ENCODE assay signal across 9 cellular contexts in the genomic region with DNA sequence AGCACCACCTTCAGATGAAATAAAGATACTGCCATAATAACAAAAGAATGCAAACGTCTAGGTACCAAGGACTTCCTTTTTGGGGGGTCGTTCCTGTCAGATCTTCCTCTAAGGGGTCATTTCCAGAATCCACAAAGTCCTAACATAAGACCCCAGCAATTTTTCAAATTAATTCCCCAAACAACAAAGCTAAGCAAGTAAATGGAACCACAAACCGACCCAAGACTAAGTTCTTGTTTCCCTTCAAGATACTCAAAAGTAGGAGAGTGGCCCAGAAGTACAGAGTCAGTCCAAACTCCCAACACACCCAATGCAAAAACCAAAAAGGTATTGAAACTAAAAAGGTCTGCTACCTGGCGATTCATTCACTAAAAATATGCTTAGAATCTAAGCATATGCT. TPM values are rescaled to one million over a fixed set of nuclear protein-coding genes. Genes with fewer than 3 reads are reported as not detected.
DNase-seq lines count a peak whose midpoint lies in the region; ATAC-seq, FAIRE-seq and TF ChIP-seq lines count a peak whose summit lies in the region.
"Had no signal": no experiment of that assay in that cellular context is flagged by ENCODE, and none has a peak within 500 bp of the region (broad histone marks: within the 10 kb centered on the region; RNA-seq: fewer than 3 reads in every experiment).

No MANE protein-coding gene starts in this region.

- H3K27me3 Mint-ChIP-seq in activated naive CD4-positive, alpha-beta T cell treated with anti-CD3 and anti-CD28 coated beads for 36 hours (ENCODE audit: low read depth), result no peaks in the 10 kb centered on the region
- H3K27me3 Mint-ChIP-seq in astrocyte (ENCODE audit: low read depth, unreplicated experiment), result no peaks in the 10 kb centered on the region
- H3K27me3 Mint-ChIP-seq in type B pancreatic cell, result no peaks in the 10 kb centered on the region

- no peak for DNase-seq in activated naive CD4-positive, alpha-beta T cell treated with anti-CD3 and anti-CD28 coated beads for 36 hours
- DNase-seq in activated naive CD4-positive, alpha-beta T cell treated with Interleukin-2 at 50 U/mL for 16 hours, result no peak
- DNase-seq in astrocyte (ENCODE audit: low read depth), result no peak
- no peak for DNase-seq in type B pancreatic cell (ENCODE audit: extremely low spot score, unreplicated experiment)
- DNase-seq in iPS-NIHi11 (ENCODE audit: low spot score), result no peak
- no peak for DNase-seq in DMS79 (lab: John Stamatoyannopoulos, UW)
- DNase-seq: NK-92 treated with Interleukin-12 subunit alpha and Interleukin-12 subunit beta, amount 100 ng/mL, for 24 hours had no signal

- peak overlapping the region; percentile 90 for H3K27ac Mint-ChIP-seq in activated naive CD4-positive, alpha-beta T cell treated with anti-CD3 and anti-CD28 coated beads for 36 hours
- H3K27ac Mint-ChIP-seq in astrocyte (ENCODE audit: unreplicated experiment) (peak overlapping the region; percentile 76), type B pancreatic cell (peak overlapping the region; percentile 90)

- 22% methylated on average over 4 of the region's 4 CpGs for WGBS in liver

- peaks cover 54% of the 10 kb centered on the region for H4K20me1 ChIP-seq in astrocyte (ENCODE audit: insufficient read depth, low read length)

- H3K4me3 Mint-ChIP-seq in activated naive CD4-positive, alpha-beta T cell treated with anti-CD3 and anti-CD28 coated beads for 36 hours, result peak overlapping the region; percentile 95
- peak overlapping the region; percentile 87 for H3K4me3 Mint-ChIP-seq in astrocyte (ENCODE audit: unreplicated experiment)
- H3K4me3 Mint-ChIP-seq in type B pancreatic cell, result peak overlapping the region; percentile 94

- peaks cover 6% of the 10 kb centered on the region for H3K9me3 Mint-ChIP-seq in activated naive CD4-positive, alpha-beta T cell treated with anti-CD3 and anti-CD28 coated beads for 36 hours
- no peaks in the 10 kb centered on the region for H3K9me3 Mint-ChIP-seq in astrocyte (ENCODE audit: unreplicated experiment)
- peaks cover 4% of the 10 kb centered on the region for H3K9me3 Mint-ChIP-seq in type B pancreatic cell

- H3K36me3 Mint-ChIP-seq in activated naive CD4-positive, alpha-beta T cell treated with anti-CD3 and anti-CD28 coated beads for 36 hours (ENCODE audit: low read depth), result peaks cover 22% of the 10 kb centered on the region
- H3K36me3 Mint-ChIP-seq in astrocyte (ENCODE audit: low read depth, unreplicated experiment) (peaks cover 5% of the 10 kb centered on the region), type B pancreatic cell (peaks cover 4% of the 10 kb centered on the region)

- CTCF ChIA-PET in activated naive CD4-positive, alpha-beta T cell treated with anti-CD3 and anti-CD28 coated beads for 36 hours (lab: Charles Lee), result interaction anchor here (0.6 to 1.2 kb wide), 5 partner anchors 9 to 47 kb away, joined by 3 to 4 read pairs (median 3); no protein-coding TSS in a partner anchor

- H3K36me3 ChIP-seq in astrocyte (ENCODE audit: insufficient read depth, low read length) (no peaks in the 10 kb centered on the region), liver (ENCODE audit: control insufficient read depth in 4 of 4, insufficient read depth in 3 of 4, low read depth in 1 of 4, low read length in 3 of 4) (no peaks in the 10 kb centered on the region)

- H3K27ac ChIP-seq in astrocyte (ENCODE audit: low read depth, low read length) (peak overlapping the region; percentile 74), liver (ENCODE audit: low read depth in 1 of 2, low read length in 2 of 2) (peak overlapping the region; percentile 85 to 86)

- peaks cover 6% of the 10 kb centered on the region for H3K4me1 ChIP-seq in astrocyte (ENCODE audit: insufficient read depth, low read length)
- peaks cover 6 to 14% (median 12%) of the 10 kb centered on the region in 4 donors for H3K4me1 ChIP-seq in liver (ENCODE audit: control insufficient read depth in 4 of 4, insufficient read depth in 4 of 4, low read length in 3 of 4)

- no peaks in the 10 kb centered on the region for H3K9me3 ChIP-seq in astrocyte (ENCODE audit: insufficient read depth, low read depth, low read length)
- no peaks in the 10 kb centered on the region for H3K9me3 ChIP-seq in liver (ENCODE audit: control insufficient read depth in 4 of 4, low read length in 3 of 4)

- H3K4me2 ChIP-seq in astrocyte (ENCODE audit: low read length), result peak overlapping the region; percentile 87

- H3K4me3 ChIP-seq in astrocyte (ENCODE audit: insufficient read depth, low read depth, low read length), result peak overlapping the region; percentile 92
- peak overlapping the region; percentile 27 to 98 (median 66) for H3K4me3 ChIP-seq in liver (ENCODE audit: low read depth in 1 of 3, low read length in 3 of 3)

- no peak for TF ChIP-seq RAD21 in liver (IDR thresholded peaks at IDR 0.05)

- no peaks in the 10 kb centered on the region for H3K27me3 ChIP-seq in astrocyte (ENCODE audit: insufficient read depth, low read length)
- no peaks in the 10 kb centered on the region for H3K27me3 ChIP-seq in liver (ENCODE audit: control insufficient read depth in 4 of 4, insufficient read depth in 4 of 4, low read length in 3 of 4)

- ATAC-seq in HG03108 (IDR thresholded peaks at IDR 0.05; ENCODE audit: unreplicated experiment), result no peak

- TF ChIP-seq CTCF in astrocyte (IDR thresholded peaks at IDR 0.05; ENCODE audit: insufficient read depth, low read depth, low read length) (no peak), liver (IDR thresholded peaks at IDR 0.05; ENCODE audit: low read depth, low read length, missing input control) (no peak), type B pancreatic cell (conservative IDR thresholded peaks at IDR 0.05) (no peak)

- peak overlapping the region; percentile 92 for H3K9ac ChIP-seq in astrocyte (ENCODE audit: low read length)
- no peak overlapping the region for H3K9ac ChIP-seq in liver (ENCODE audit: low read depth in 1 of 2, low read length in 2 of 2)

- peaks cover 69% of the 10 kb centered on the region for H3K4me1 Mint-ChIP-seq in activated naive CD4-positive, alpha-beta T cell treated with anti-CD3 and anti-CD28 coated beads for 36 hours (ENCODE audit: low read depth)
- H3K4me1 Mint-ChIP-seq in astrocyte (ENCODE audit: low read depth, unreplicated experiment), result peaks cover 38% of the 10 kb centered on the region
- H3K4me1 Mint-ChIP-seq in type B pancreatic cell (ENCODE audit: unreplicated experiment), result peaks cover 41% of the 10 kb centered on the region

- intact Hi-C loops in activated naive CD4-positive, alpha-beta T cell treated with anti-CD3 and anti-CD28 coated beads for 36 hours (cut with micrococcal nuclease), result loop anchor here (1.0 kb wide), 2 partner anchors 10 to 25 kb away; no protein-coding TSS in a partner anchor

- no peak overlapping the region for H2AFZ ChIP-seq in astrocyte (ENCODE audit: low read depth, low read length)

- peaks cover 62% of the 10 kb centered on the region for H3K79me2 ChIP-seq in astrocyte (ENCODE audit: insufficient read depth, low read length)

- FAIRE-seq in astrocyte (lab: Jason Lieb, UNC), result no peak

TF ChIP-seq in liver, 16 proteins besides CTCF, POLR2A, EP300 and RAD21 (continues in another document):
- no peak for TF ChIP-seq RXRA (IDR thresholded peaks at IDR 0.05)
- no peak for TF ChIP-seq YY1 (IDR thresholded peaks at IDR 0.05)
- TF ChIP-seq GABPA (IDR thresholded peaks at IDR 0.05 in 1 of 2, conservative IDR thresholded peaks at IDR 0.05 in 1 of 2), result no peak
- TF ChIP-seq, protein P1, sequence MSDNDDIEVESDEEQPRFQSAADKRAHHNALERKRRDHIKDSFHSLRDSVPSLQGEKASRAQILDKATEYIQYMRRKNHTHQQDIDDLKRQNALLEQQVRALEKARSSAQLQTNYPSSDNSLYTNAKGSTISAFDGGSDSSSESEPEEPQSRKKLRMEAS (IDR thresholded peaks at IDR 0.05), result no peak
- no peak for TF ChIP-seq HNF4A (conservative IDR thresholded peaks at IDR 0.05)
- TF ChIP-seq FOXA2 (IDR thresholded peaks at IDR 0.05), result no peak
- no peak for TF ChIP-seq SP1 (IDR thresholded peaks at IDR 0.05)
- TF ChIP-seq EGR1 (IDR thresholded peaks at IDR 0.05; ENCODE audit: low read depth in 2 of 2), result no peak
- no peak for TF ChIP-seq JUND (IDR thresholded peaks at IDR 0.05)
- no peak for TF ChIP-seq HNF4G (IDR thresholded peaks at IDR 0.05)
- TF ChIP-seq, protein P2, sequence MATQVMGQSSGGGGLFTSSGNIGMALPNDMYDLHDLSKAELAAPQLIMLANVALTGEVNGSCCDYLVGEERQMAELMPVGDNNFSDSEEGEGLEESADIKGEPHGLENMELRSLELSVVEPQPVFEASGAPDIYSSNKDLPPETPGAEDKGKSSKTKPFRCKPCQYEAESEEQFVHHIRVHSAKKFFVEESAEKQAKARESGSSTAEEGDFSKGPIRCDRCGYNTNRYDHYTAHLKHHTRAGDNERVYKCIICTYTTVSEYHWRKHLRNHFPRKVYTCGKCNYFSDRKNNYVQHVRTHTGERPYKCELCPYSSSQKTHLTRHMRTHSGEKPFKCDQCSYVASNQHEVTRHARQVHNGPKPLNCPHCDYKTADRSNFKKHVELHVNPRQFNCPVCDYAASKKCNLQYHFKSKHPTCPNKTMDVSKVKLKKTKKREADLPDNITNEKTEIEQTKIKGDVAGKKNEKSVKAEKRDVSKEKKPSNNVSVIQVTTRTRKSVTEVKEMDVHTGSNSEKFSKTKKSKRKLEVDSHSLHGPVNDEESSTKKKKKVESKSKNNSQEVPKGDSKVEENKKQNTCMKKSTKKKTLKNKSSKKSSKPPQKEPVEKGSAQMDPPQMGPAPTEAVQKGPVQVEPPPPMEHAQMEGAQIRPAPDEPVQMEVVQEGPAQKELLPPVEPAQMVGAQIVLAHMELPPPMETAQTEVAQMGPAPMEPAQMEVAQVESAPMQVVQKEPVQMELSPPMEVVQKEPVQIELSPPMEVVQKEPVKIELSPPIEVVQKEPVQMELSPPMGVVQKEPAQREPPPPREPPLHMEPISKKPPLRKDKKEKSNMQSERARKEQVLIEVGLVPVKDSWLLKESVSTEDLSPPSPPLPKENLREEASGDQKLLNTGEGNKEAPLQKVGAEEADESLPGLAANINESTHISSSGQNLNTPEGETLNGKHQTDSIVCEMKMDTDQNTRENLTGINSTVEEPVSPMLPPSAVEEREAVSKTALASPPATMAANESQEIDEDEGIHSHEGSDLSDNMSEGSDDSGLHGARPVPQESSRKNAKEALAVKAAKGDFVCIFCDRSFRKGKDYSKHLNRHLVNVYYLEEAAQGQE (IDR thresholded peaks at IDR 0.05), result no peak
- TF ChIP-seq, protein P3, sequence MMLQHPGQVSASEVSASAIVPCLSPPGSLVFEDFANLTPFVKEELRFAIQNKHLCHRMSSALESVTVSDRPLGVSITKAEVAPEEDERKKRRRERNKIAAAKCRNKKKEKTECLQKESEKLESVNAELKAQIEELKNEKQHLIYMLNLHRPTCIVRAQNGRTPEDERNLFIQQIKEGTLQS (IDR thresholded peaks at IDR 0.05), result no peak

RNA-seq across cellular contexts. Expression of a gene that starts 1.2 kb away (rescaled TPM):
- total RNA-seq in activated naive CD4-positive, alpha-beta T cell treated with anti-CD3 and anti-CD28 coated beads for 36 hours, result 10 to 100 TPM; 19.5 to 19.7 TPM
- total RNA-seq in astrocyte, result 57.1 and 58.0 TPM in 2 replicates
- 10 to 100 TPM; 20.5 to 36.1 TPM for total RNA-seq in liver
- polyA plus RNA-seq in liver, result 10 to 100 TPM in 1 of 2 donors, 1 to 10 TPM in 1; 7.5 to 10.0 TPM
- 50.7 and 59.2 TPM in 2 replicates for total RNA-seq in type B pancreatic cell (ENCODE audit: low replicate concordance)
